9 cellular contexts compared by ENCODE assay signal in genomic region chr1:201021333-201022177, GRCh38. TPM values are rescaled to one million over a fixed set of nuclear protein-coding genes. Genes with fewer than 3 reads are reported as not detected.
DNase-seq lines count a peak whose midpoint lies in the region; ATAC-seq and TF ChIP-seq lines count a peak whose summit lies in the region.
"Had no signal": no experiment of that assay in that cellular context is flagged by ENCODE, and none has a peak within 500 bp of the region (broad histone marks: within the 10 kb centered on the region; RNA-seq: fewer than 3 reads in every experiment).

No MANE protein-coding gene starts in this region.

- ATAC-seq in T-helper 17 cell (no peak), upper lobe of left lung (ENCODE audit: low FRiP score in 2 of 2) (no peak)

- H3K4me3 ChIP-seq in upper lobe of left lung (peak overlapping the region in 3 of 4 donors; percentile 59 to 69 (median 65)), testis (no peak overlapping the region)

- H3K4me1 ChIP-seq in upper lobe of left lung, result peaks cover 57 to 90% (median 73%) of the 10 kb centered on the region in 4 donors
- H3K4me1 ChIP-seq in testis, result peaks cover 9% of the 10 kb centered on the region

- no peak for TF ChIP-seq CTCF in upper lobe of left lung (IDR thresholded peaks at IDR 0.05)
- no peak for TF ChIP-seq CTCF in testis (IDR thresholded peaks at IDR 0.05)

- peak overlapping the region; percentile 97 for H3K27ac Mint-ChIP-seq in T-helper 17 cell
- peak overlapping the region; percentile 93 to 100 (median 100) for H3K27ac Mint-ChIP-seq in immature natural killer cell

- H3K9me3 ChIP-seq in T-helper 17 cell (ENCODE audit: control insufficient read depth, low read length, poor library complexity, severe bottlenecking) (no peaks in the 10 kb centered on the region), upper lobe of left lung (no peaks in the 10 kb centered on the region), testis (no peaks in the 10 kb centered on the region)

- H3K4me3 Mint-ChIP-seq in T-helper 17 cell, result peak overlapping the region; percentile 96
- peak overlapping the region; percentile 91 to 99 (median 94) for H3K4me3 Mint-ChIP-seq in immature natural killer cell

- H3K27me3 Mint-ChIP-seq in T-helper 17 cell, result no peaks in the 10 kb centered on the region
- peaks cover 4 to 21% (median 5%) of the 10 kb centered on the region in 3 donors for H3K27me3 Mint-ChIP-seq in immature natural killer cell (ENCODE audit: low read depth in 3 of 3)

- no peaks in the 10 kb centered on the region for H3K27me3 ChIP-seq in upper lobe of left lung
- H3K27me3 ChIP-seq in testis, result no peaks in the 10 kb centered on the region

- intact Hi-C loops in testis (cut with DNase I; ENCODE audit: low total_unique reads), result no loop called here

- 56 to 67% methylated on average over 4 to 9 of the region's 9 CpGs for WGBS in upper lobe of left lung, 2 donors
- 73 to 80% methylated on average over 8 to 9 of the region's 9 CpGs for WGBS in testis, 2 donors

- H3K27ac ChIP-seq in upper lobe of left lung, result peak overlapping the region in 3 of 4 donors; percentile 77 to 87 (median 82)
- no peak overlapping the region for H3K27ac ChIP-seq in testis
- H3K27ac ChIP-seq: foreskin keratinocyte had no signal

- DNase-seq in activated naive CD4-positive, alpha-beta T cell treated with Interleukin-2 at 50 U/mL for 16 hours, result peak; percentile 16
- DNase-seq in activated naive CD4-positive, alpha-beta T cell (lab: John Stamatoyannopoulos, UW), result no peak
- DNase-seq in T-helper 17 cell (no peak), immature natural killer cell (no peak), upper lobe of left lung (peak in 1 of 2 donors; percentile 70), erythroblast (lab: John Stamatoyannopoulos, UW) (no peak), midbrain (lab: John Stamatoyannopoulos, UW) (no peak), testis (no peak)
- DNase-seq: foreskin keratinocyte had no signal

- no peaks in the 10 kb centered on the region for H3K9me3 Mint-ChIP-seq in immature natural killer cell

- TF ChIP-seq EP300 in upper lobe of left lung (IDR thresholded peaks at IDR 0.05), result no peak

- H3K36me3 ChIP-seq in upper lobe of left lung (no peaks in the 10 kb centered on the region), testis (ENCODE audit: low read depth, missing control alignments) (no peaks in the 10 kb centered on the region)

- H3K36me3 Mint-ChIP-seq in T-helper 17 cell (ENCODE audit: low read depth) (peaks cover 2% of the 10 kb centered on the region), immature natural killer cell (no peaks in the 10 kb centered on the region)

- H3K4me1 Mint-ChIP-seq in T-helper 17 cell (peaks cover 64% of the 10 kb centered on the region), immature natural killer cell (peaks cover 67 to 74% of the 10 kb centered on the region in 2 donors)

- TF ChIP-seq POLR2A in upper lobe of left lung (IDR thresholded peaks at IDR 0.05) (no peak), erythroblast (IDR thresholded peaks at IDR 0.05; ENCODE audit: low read length) (no peak), testis (IDR thresholded peaks at IDR 0.05) (no peak)

RNA-seq across cellular contexts. Expression of gene KIF21B, which starts 2.0 kb away (rescaled TPM):
- total RNA-seq in T-helper 17 cell (10 to 100 TPM; 78.4 to 87.7 TPM), upper lobe of left lung (10 to 100 TPM in 1 of 6 donors, 1 to 10 TPM in 5; 3.6 to 18.9 (median 6.1) TPM), testis (10 to 100 TPM; 23.3 to 32.7 TPM)
- polyA plus RNA-seq in immature natural killer cell (1 to 10 TPM; 1.6 to 9.1 (median 2.9) TPM), testis (ENCODE audit: insufficient read depth, low read depth, low replicate concordance) (32.3 TPM)

Comparison
In these comparisons a context has a peak if more than half of its experiments do, and no peak if none do; other contexts are left out.
1. H3K27ac ChIP-seq: peak in upper lobe of left lung (3 of 4); none in testis (0 of 2).
2. H3K4me3 ChIP-seq: peak in upper lobe of left lung (3 of 4); none in testis (0 of 2).